Comparison of ENCODE assay signal across 25 cellular contexts in genomic region chr11:115745545-115746265, GRCh38.
A peak's percentile ranks its signal among the peaks of the same experiment; 100 is the strongest.
DNase-seq lines count a peak whose midpoint lies in the region; ATAC-seq, FAIRE-seq and TF ChIP-seq lines count a peak whose summit lies in the region.
"Had no signal": no experiment of that assay in that cellular context is flagged by ENCODE, and none has a peak within 500 bp of the region (broad histone marks: within the 10 kb centered on the region; RNA-seq: fewer than 3 reads in every experiment).

No MANE protein-coding gene starts in this region.

- H3K27ac ChIP-seq in H1 (ENCODE audit: low read depth, low read length), result no peak overlapping the region
- H3K27ac ChIP-seq: cardiac muscle cell, left lung, prostate gland, spleen, thoracic aorta had no signal

- no peaks in the 10 kb centered on the region for H3K9me3 Mint-ChIP-seq in nephron
- no peaks in the 10 kb centered on the region for H3K9me3 Mint-ChIP-seq in T-helper 2 cell treated with Interferon-gamma antibody and Interleukin-4, amounts not matched to agents 5 μg/mL and 100 μg/mL, for 36 hours

- no peak overlapping the region for H2BK5ac ChIP-seq in H1 (ENCODE audit: low read depth, low read length)

- H2BK20ac ChIP-seq in H1 (ENCODE audit: low read length), result no peak overlapping the region

- TF ChIP-seq EP300 in H1 (IDR thresholded peaks at IDR 0.05; ENCODE audit: borderline replicate concordance in 1 of 2, low read depth in 2 of 2, low read length in 2 of 2), result no peak

- peaks cover 53% of the 10 kb centered on the region for H3K27me3 Mint-ChIP-seq in nephron (ENCODE audit: low read depth)
- H3K27me3 Mint-ChIP-seq in T-helper 2 cell treated with Interferon-gamma antibody and Interleukin-4, amounts not matched to agents 5 μg/mL and 100 μg/mL, for 36 hours (ENCODE audit: low read depth), result no peaks in the 10 kb centered on the region

- H3K79me1 ChIP-seq in H1 (ENCODE audit: low read depth, low read length), result no peaks in the 10 kb centered on the region

- H2BK15ac ChIP-seq in H1 (ENCODE audit: low read length), result no peak overlapping the region

- peak; percentile 93 for ATAC-seq in Right ventricle myocardium inferior
- no peak for ATAC-seq in HG03457 (IDR thresholded peaks at IDR 0.05; ENCODE audit: unreplicated experiment)
- ATAC-seq: GM12878, left lung had no signal

- no peak overlapping the region for H3K4me3 ChIP-seq in H1 (ENCODE audit: extremely low read depth in 1 of 4, insufficient read depth in 2 of 4, low read depth in 3 of 4, low read length in 4 of 4)
- H3K4me3 ChIP-seq: cardiac muscle cell, GM12878, left lung, prostate gland, spleen, thoracic aorta had no signal

- intact Hi-C loops in Right ventricle myocardium inferior (cut with DNase I), result no loop called here
- intact Hi-C loops in cardiac septum (cut with DNase I), result no loop called here
- intact Hi-C loops in head of caudate nucleus (cut with DNase I), result no loop called here

- no peak overlapping the region for H3K9ac ChIP-seq in H1 (replicated peaks in 1 of 4; ENCODE audit: extremely low read depth in 1 of 4, low read depth in 3 of 4, low read length in 3 of 4)

- H4K8ac ChIP-seq in H1 (ENCODE audit: extremely low read depth, insufficient read depth, low read length), result no peak overlapping the region

- FAIRE-seq in H1 (lab: Jason Lieb, UNC), result no peak
- FAIRE-seq: GM12878 had no signal

- no peaks in the 10 kb centered on the region for H3K36me3 Mint-ChIP-seq in nephron (ENCODE audit: low read depth)
- no peaks in the 10 kb centered on the region for H3K36me3 Mint-ChIP-seq in T-helper 2 cell treated with Interferon-gamma antibody and Interleukin-4, amounts not matched to agents 5 μg/mL and 100 μg/mL, for 36 hours (ENCODE audit: low read depth)

- 90% methylated on average over 13 of the region's 15 CpGs; no CpG with 5 or more reads in 1 of the 2 experiments for WGBS in H1 (ENCODE audit: extremely low coverage in 1 of 2, insufficient coverage in 1 of 2, insufficient read length in 1 of 2, insufficient replicate concordance in 2 of 2, low coverage in 1 of 2, low lambda C conversion rate in 2 of 2, missing lambda C conversion rate in 1 of 2), 2 experiments

- H2AK5ac ChIP-seq in H1 (ENCODE audit: low read depth, low read length), result no peak overlapping the region

- H3K4me3 Mint-ChIP-seq in nephron, result peak overlapping the region in 1 of 3 experiments; percentile 13
- H3K4me3 Mint-ChIP-seq in T-helper 2 cell treated with Interferon-gamma antibody and Interleukin-4, amounts not matched to agents 5 μg/mL and 100 μg/mL, for 36 hours, result no peak overlapping the region
- H3K4me3 Mint-ChIP-seq: activated T-cell treated with anti-CD3 and anti-CD28 coated beads, Interleukin-2, amount 50 U/mL, for 24 hours had no signal

- peak overlapping the region; percentile 43 to 70 (median 67) for H3K27ac Mint-ChIP-seq in nephron
- no peak overlapping the region for H3K27ac Mint-ChIP-seq in T-helper 2 cell treated with Interferon-gamma antibody and Interleukin-4, amounts not matched to agents 5 μg/mL and 100 μg/mL, for 36 hours
- H3K27ac Mint-ChIP-seq: activated T-cell treated with anti-CD3 and anti-CD28 coated beads, Interleukin-2, amount 50 U/mL, for 24 hours had no signal

- no peak overlapping the region for H4K5ac ChIP-seq in H1 (ENCODE audit: insufficient read length, low read depth, low read length)

- no peaks in the 10 kb centered on the region for H3K23me2 ChIP-seq in H1 (ENCODE audit: low read depth, low read length)

- no peaks in the 10 kb centered on the region for H3K9me3 ChIP-seq in H1 (ENCODE audit: insufficient read depth in 2 of 2, low read depth in 1 of 2, low read length in 1 of 2)
- H3K9me3 ChIP-seq: left lung, prostate gland, spleen, thoracic aorta had no signal

- CTCF ChIA-PET in H1 (lab: Charles Lee; ENCODE audit: partially characterized antibody), result no interaction called here

- H2BK12ac ChIP-seq in H1 (ENCODE audit: low read depth, low read length), result no peak overlapping the region

- TF ChIP-seq POLR2A in H1 (IDR thresholded peaks at IDR 0.05; ENCODE audit: control extremely low read depth in 1 of 2, low read depth in 2 of 2, low read length in 2 of 2), result no peak

- no peaks in the 10 kb centered on the region for H4K20me1 ChIP-seq in H1 (replicated peaks in 1 of 2; ENCODE audit: control insufficient read depth in 1 of 2, insufficient read depth in 2 of 2, low read length in 2 of 2)

- peak; percentile 79 for DNase-seq in Right ventricle myocardium inferior (ENCODE audit: missing footprints)
- no peak for DNase-seq in cardiac septum (ENCODE audit: low spot score)
- DNase-seq in H1 (ENCODE audit: low read depth in 1 of 2, low spot score in 2 of 2), result no peak
- DNase-seq in foreskin melanocyte, result no peak
- no peak for DNase-seq in T-helper 2 cell treated with Interferon-gamma antibody and Interleukin-4, amounts not matched to agents 5 μg/mL and 100 μg/mL, for 36 hours (ENCODE audit: low spot score)
- DNase-seq in head of caudate nucleus, result no peak
- DNase-seq: 8988T; activated CD4-positive, CD25-positive, alpha-beta regulatory T cell treated with anti-CD3 and anti-CD28 coated beads, Interleukin-2, amount 50 U/mL, for 72 hours; activated CD8-positive, alpha-beta memory T cell treated with anti-CD3 and anti-CD28 coated beads for 24 hours; activated naive CD4-positive, alpha-beta T cell treated with Interleukin-2 at 50 U/mL for 16 hours; activated T-cell treated with anti-CD3 and anti-CD28 coated beads, Interleukin-2, amount 50 U/mL, for 24 hours; amniotic stem cell; DMS79 treated with DMSO at 0.1 percent for 48 hours; Kasumi-1; left lung; NCI-H2029; spleen; stimulated activated CD4-positive, alpha-beta T cell treated with anti-CD3 and anti-CD28 coated beads, Interleukin-4, amount 100 ng/mL, for 1 hour; stimulated activated naive CD4-positive, alpha-beta T cell had no signal

- no peak overlapping the region for H3K14ac ChIP-seq in H1 (ENCODE audit: insufficient read length)

- TF ChIP-seq CTCF in H1 (IDR thresholded peaks at IDR 0.05; ENCODE audit: control extremely low read depth in 1 of 3, insufficient read depth in 1 of 3, low read depth in 1 of 3, low read length in 3 of 3) (no peak), nephron (IDR thresholded peaks at IDR 0.05; ENCODE audit: unreplicated experiment in 3 of 3) (no peak)

- H3K79me2 ChIP-seq in H1 (ENCODE audit: control insufficient read depth in 1 of 2, insufficient read depth in 2 of 2, low read length in 2 of 2), result no peaks in the 10 kb centered on the region

- H3K27me3 ChIP-seq in H1 (replicated peaks in 1 of 4; ENCODE audit: control insufficient read depth in 3 of 4, extremely low read depth in 1 of 4, insufficient read depth in 3 of 4, low read length in 3 of 4), result peaks cover 0 to 5% (median 0%) of the 10 kb centered on the region in 4 experiments; a peak in 3 of 7 replicates

- H3K18ac ChIP-seq in H1 (ENCODE audit: extremely low read depth, low read length), result peak overlapping the region; percentile 22; the same call in 1 of the 2 replicates

- no peak overlapping the region for H2AFZ ChIP-seq in H1 (ENCODE audit: low read length)

- no peak overlapping the region for H2BK120ac ChIP-seq in H1 (replicated peaks; ENCODE audit: low read depth, low read length)

- no peak overlapping the region for H3K4me2 ChIP-seq in H1 (ENCODE audit: insufficient read depth in 1 of 2, low read depth in 2 of 2, low read length in 2 of 2)

- no peak overlapping the region for H3K56ac ChIP-seq in H1 (replicated peaks; ENCODE audit: insufficient read length, low read depth, low read length)

- H3K4me1 ChIP-seq in H1 (replicated peaks in 1 of 4; ENCODE audit: control insufficient read depth in 3 of 4, insufficient read depth in 4 of 4, low read length in 3 of 4), result peaks cover 0 to 10% (median 4%) of the 10 kb centered on the region in 4 experiments; a peak in 5 of 7 replicates
- H3K4me1 ChIP-seq: left lung, prostate gland had no signal

- POLR2A ChIA-PET in H1 (lab: Charles Lee; ENCODE audit: partially characterized antibody), result no interaction called here

- no peak for TF ChIP-seq RAD21 in H1 (IDR thresholded peaks at IDR 0.05 in 1 of 2, conservative IDR thresholded peaks at IDR 0.05 in 1 of 2; ENCODE audit: low read depth in 2 of 2, low read length in 2 of 2)

- H3K36me3 ChIP-seq in H1 (ENCODE audit: control insufficient read depth in 2 of 4, insufficient read depth in 4 of 4, low read length in 3 of 4), result no peaks in the 10 kb centered on the region
- H3K36me3 ChIP-seq: cardiac muscle cell, left lung, prostate gland, spleen, thoracic aorta had no signal

- no peak overlapping the region for H3K4ac ChIP-seq in H1 (replicated peaks; ENCODE audit: insufficient read length, low read depth, low read length)

- no peak overlapping the region for H4K91ac ChIP-seq in H1 (replicated peaks; ENCODE audit: insufficient read length, low read length)

- peaks cover 41% of the 10 kb centered on the region for H3K4me1 Mint-ChIP-seq in nephron
- H3K4me1 Mint-ChIP-seq in T-helper 2 cell treated with Interferon-gamma antibody and Interleukin-4, amounts not matched to agents 5 μg/mL and 100 μg/mL, for 36 hours (ENCODE audit: low read depth), result no peaks in the 10 kb centered on the region

- H3K23ac ChIP-seq in H1 (ENCODE audit: insufficient read length), result no peak overlapping the region

TF ChIP-seq in H1, 55 proteins besides CTCF, POLR2A, EP300 and RAD21:
- TF ChIP-seq CHD1 (IDR thresholded peaks at IDR 0.05; ENCODE audit: low read depth, low read length) (no peak), TEAD4 (IDR thresholded peaks at IDR 0.05; ENCODE audit: low read depth, low read length) (no peak), SP1 (IDR thresholded peaks at IDR 0.05; ENCODE audit: low read depth, low read length) (no peak), BCL11A (IDR thresholded peaks at IDR 0.05; ENCODE audit: low read depth in 2 of 2, low read length in 2 of 2) (no peak), FOSL1 (IDR thresholded peaks at IDR 0.05; ENCODE audit: insufficient read depth, low read depth, low read length) (no peak), CTBP2 (IDR thresholded peaks at IDR 0.05; ENCODE audit: borderline replicate concordance, insufficient read depth, insufficient read length, low read length) (no peak), CHD2 (IDR thresholded peaks at IDR 0.05; ENCODE audit: low read length) (no peak), TBP (IDR thresholded peaks at IDR 0.05; ENCODE audit: low read depth, low read length) (no peak), MAX (IDR thresholded peaks at IDR 0.05) (no peak), SRF (IDR thresholded peaks at IDR 0.05; ENCODE audit: low read depth, low read length) (no peak), TAF7 (optimal IDR thresholded peaks at IDR 0.05; ENCODE audit: borderline replicate concordance, low read depth, low read length) (no peak), MAFK (IDR thresholded peaks at IDR 0.05; ENCODE audit: low read depth, low read length) (no peak), JUND (IDR thresholded peaks at IDR 0.05; ENCODE audit: low read length) (no peak), HDAC6 (IDR thresholded peaks at IDR 0.05; ENCODE audit: low read depth, low read length) (no peak)
